ENCODE assay signal across 37 cellular contexts in the genomic region with DNA sequence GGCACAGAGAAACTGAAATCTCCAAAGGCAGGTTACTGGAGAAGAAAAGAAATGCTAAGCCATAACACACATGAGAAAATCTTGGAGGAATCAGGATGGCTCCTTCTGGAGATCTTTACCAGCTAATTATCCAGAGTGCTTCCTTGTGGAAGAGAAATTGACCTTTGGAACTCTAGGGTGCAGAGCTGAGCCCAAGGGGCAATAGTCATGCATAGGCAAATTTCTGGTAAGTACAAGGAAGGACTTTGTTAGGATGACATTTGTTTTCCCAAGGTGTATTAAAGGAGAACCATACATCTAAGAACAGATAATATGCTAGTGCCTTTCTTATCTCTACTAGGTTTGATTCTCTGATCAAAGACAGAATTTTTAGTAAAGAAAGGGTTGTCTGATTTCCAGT.
A peak's percentile ranks its signal among the peaks of the same experiment; 100 is the strongest.
DNase-seq lines count a peak whose midpoint lies in the region; ATAC-seq, FAIRE-seq and TF ChIP-seq lines count a peak whose summit lies in the region.
"Had no signal": no experiment of that assay in that cellular context is flagged by ENCODE, and none has a peak within 500 bp of the region (broad histone marks: within the 10 kb centered on the region; RNA-seq: fewer than 3 reads in every experiment).

No MANE protein-coding gene starts in this region.

- no peak overlapping the region for H3K18ac ChIP-seq in H1 (ENCODE audit: extremely low read depth, low read length)

- H2BK120ac ChIP-seq in H1 (replicated peaks; ENCODE audit: low read depth, low read length): no peak overlapping the region

- H2AFZ ChIP-seq in H1 (ENCODE audit: low read length): no peak overlapping the region

- H2BK12ac ChIP-seq in H1 (ENCODE audit: low read depth, low read length): no peak overlapping the region

- DNase-seq in H1 (ENCODE audit: low read depth in 1 of 2, low spot score in 2 of 2): no peak
- no peak for DNase-seq in left colon
- no peak for DNase-seq in mucosa of descending colon
- DNase-seq in small intestine: peak; percentile 44
- DNase-seq in stimulated activated naive CD4-positive, alpha-beta T cell (lab: John Stamatoyannopoulos, UW): no peak
- no peak for DNase-seq in naive thymus-derived CD4-positive, alpha-beta T cell
- no peak for DNase-seq in lower lobe of right lung
- DNase-seq: 8988T; ACHN; AML-193; BE2C; C1 segment of cervical spinal cord; Caco-2; Calu3; CD4-positive, alpha-beta memory T cell; CD4-positive, alpha-beta T cell; CD4-positive, CD25-positive, alpha-beta regulatory T cell; CD8-positive, alpha-beta memory T cell; CD8-positive, alpha-beta T cell; COR-L47; DMS 273 treated with DMSO at 0.1 percent for 48 hours; DMS153; DMS53; DMS79; DMS79 treated with DMSO at 0.1 percent for 48 hours; DND-41; EL had no signal

- CTCF ChIA-PET in H1 (lab: Charles Lee; ENCODE audit: partially characterized antibody): no interaction called here
- CTCF ChIA-PET in naive thymus-derived CD4-positive, alpha-beta T cell (lab: Charles Lee): no interaction called here

- no peak for TF ChIP-seq EP300 in H1 (IDR thresholded peaks at IDR 0.05; ENCODE audit: borderline replicate concordance in 1 of 2, low read depth in 2 of 2, low read length in 2 of 2)

- H3K79me2 ChIP-seq in H1 (ENCODE audit: control insufficient read depth in 1 of 2, insufficient read depth in 2 of 2, low read length in 2 of 2): no peaks in the 10 kb centered on the region

- TF ChIP-seq POLR2A in H1 (IDR thresholded peaks at IDR 0.05; ENCODE audit: control extremely low read depth in 1 of 2, low read depth in 2 of 2, low read length in 2 of 2): no peak

- H3K9me3 ChIP-seq in H1 (ENCODE audit: insufficient read depth in 2 of 2, low read depth in 1 of 2, low read length in 1 of 2) (no peaks in the 10 kb centered on the region), mucosa of descending colon (no peaks in the 10 kb centered on the region), small intestine (ENCODE audit: control insufficient read depth, low read depth) (no peaks in the 10 kb centered on the region), lower lobe of right lung (no peaks in the 10 kb centered on the region)
- no peaks in the 10 kb centered on the region for H3K9me3 ChIP-seq in naive thymus-derived CD4-positive, alpha-beta T cell (ENCODE audit: control insufficient read depth in 2 of 3, low read length in 3 of 3)
- H3K9me3 ChIP-seq: A549; BE2C; BLaER1; BLaER1 treated with 17β-estradiol and CSF1 and Interleukin-3, amounts not matched to agents 10 nM and 100 nM; Caco-2 had no signal

- H4K91ac ChIP-seq in H1 (replicated peaks; ENCODE audit: insufficient read length, low read length): no peak overlapping the region

- H4K5ac ChIP-seq in H1 (ENCODE audit: insufficient read length, low read depth, low read length): no peak overlapping the region

- peaks cover 0 to 5% (median 3%) of the 10 kb centered on the region in 11 donors for H3K9me3 Mint-ChIP-seq in naive thymus-derived CD4-positive, alpha-beta T cell
- H3K9me3 Mint-ChIP-seq: CD4-positive, alpha-beta T cell had no signal

- H3K23me2 ChIP-seq in H1 (ENCODE audit: low read depth, low read length): no peaks in the 10 kb centered on the region; the same call in 1 of the 2 replicates

- H4K8ac ChIP-seq in H1 (ENCODE audit: extremely low read depth, insufficient read depth, low read length): no peak overlapping the region

- H3K27ac ChIP-seq in H1 (ENCODE audit: low read depth, low read length) (no peak overlapping the region), small intestine (ENCODE audit: low read depth in 1 of 2, low read length in 1 of 2) (no peak overlapping the region), lower lobe of right lung (no peak overlapping the region)
- no peak overlapping the region for H3K27ac ChIP-seq in naive thymus-derived CD4-positive, alpha-beta T cell (ENCODE audit: low read depth, low read length)
- H3K27ac ChIP-seq: 22Rv1; A549; BLaER1; BLaER1 treated with 17β-estradiol and CSF1 and Interleukin-3, amounts not matched to agents 10 nM and 100 nM; C4-2B had no signal

- H3K27me3 ChIP-seq in H1 (replicated peaks in 1 of 4; ENCODE audit: control insufficient read depth in 3 of 4, extremely low read depth in 1 of 4, insufficient read depth in 3 of 4, low read length in 3 of 4) (no peaks in the 10 kb centered on the region), small intestine (ENCODE audit: control insufficient read depth in 2 of 2, insufficient read depth in 2 of 2, low read length in 2 of 2) (no peaks in the 10 kb centered on the region), lower lobe of right lung (ENCODE audit: low read depth) (no peaks in the 10 kb centered on the region)
- no peaks in the 10 kb centered on the region for H3K27me3 ChIP-seq in naive thymus-derived CD4-positive, alpha-beta T cell (ENCODE audit: control insufficient read depth in 2 of 2, insufficient read depth in 2 of 2, low read length in 2 of 2)
- H3K27me3 ChIP-seq: BE2C; BLaER1; BLaER1 treated with 17β-estradiol and CSF1 and Interleukin-3, amounts not matched to agents 10 nM and 100 nM had no signal

- H3K36me3 ChIP-seq in H1 (ENCODE audit: control insufficient read depth in 2 of 4, insufficient read depth in 4 of 4, low read length in 3 of 4): no peaks in the 10 kb centered on the region
- no peaks in the 10 kb centered on the region for H3K36me3 ChIP-seq in mucosa of descending colon (ENCODE audit: low read depth)
- H3K36me3 ChIP-seq in small intestine (ENCODE audit: control insufficient read depth in 2 of 2, insufficient read depth in 2 of 2, low read length in 2 of 2): no peaks in the 10 kb centered on the region
- no peaks in the 10 kb centered on the region for H3K36me3 ChIP-seq in naive thymus-derived CD4-positive, alpha-beta T cell (ENCODE audit: control insufficient read depth in 2 of 3, insufficient read depth in 3 of 3, low read length in 3 of 3)
- no peaks in the 10 kb centered on the region for H3K36me3 ChIP-seq in lower lobe of right lung
- H3K36me3 ChIP-seq: BE2C; BLaER1; BLaER1 treated with 17β-estradiol and CSF1 and Interleukin-3, amounts not matched to agents 10 nM and 100 nM had no signal

- H3K27me3 Mint-ChIP-seq in naive thymus-derived CD4-positive, alpha-beta T cell: peaks cover 0 to 7% (median 1%) of the 10 kb centered on the region in 5 donors
- H3K27me3 Mint-ChIP-seq: B cell; CD4-positive, alpha-beta T cell; CD4-positive, CD25-positive, alpha-beta regulatory T cell had no signal

- no peak overlapping the region for H3K9ac ChIP-seq in H1 (replicated peaks in 1 of 4; ENCODE audit: extremely low read depth in 1 of 4, low read depth in 3 of 4, low read length in 3 of 4)
- H3K9ac ChIP-seq: BLaER1; BLaER1 treated with 17β-estradiol and CSF1 and Interleukin-3, amounts not matched to agents 10 nM and 100 nM had no signal

- H3K4me3 ChIP-seq in H1 (ENCODE audit: extremely low read depth in 1 of 4, insufficient read depth in 2 of 4, low read depth in 3 of 4, low read length in 4 of 4) (no peak overlapping the region), mucosa of descending colon (no peak overlapping the region), small intestine (ENCODE audit: low read depth in 1 of 2, low read length in 2 of 2) (no peak overlapping the region), lower lobe of right lung (no peak overlapping the region)
- no peak overlapping the region for H3K4me3 ChIP-seq in naive thymus-derived CD4-positive, alpha-beta T cell (ENCODE audit: low read length)
- H3K4me3 ChIP-seq: A549; BLaER1; BLaER1 treated with 17β-estradiol and CSF1 and Interleukin-3, amounts not matched to agents 10 nM and 100 nM had no signal

- no peak overlapping the region for H2BK5ac ChIP-seq in H1 (ENCODE audit: low read depth, low read length)

- H3K36me3 Mint-ChIP-seq in naive thymus-derived CD4-positive, alpha-beta T cell: no peaks in the 10 kb centered on the region
- H3K36me3 Mint-ChIP-seq: CD14-positive monocyte; CD4-positive, alpha-beta memory T cell; CD4-positive, CD25-positive, alpha-beta regulatory T cell; CD8-positive, alpha-beta memory T cell; CD8-positive, alpha-beta T cell had no signal

- ATAC-seq in left colon (peak; percentile 67), mucosa of descending colon (peak; percentile 60), lower lobe of right lung (no peak), GM21390 (IDR thresholded peaks at IDR 0.05; ENCODE audit: unreplicated experiment) (no peak)
- no peak for ATAC-seq in naive thymus-derived CD4-positive, alpha-beta T cell
- ATAC-seq: A549; CD8-positive, alpha-beta T cell had no signal

- H3K4me2 ChIP-seq in H1 (ENCODE audit: insufficient read depth in 1 of 2, low read depth in 2 of 2, low read length in 2 of 2): no peak overlapping the region
- H3K4me2 ChIP-seq: A549; BLaER1; BLaER1 treated with 17β-estradiol and CSF1 and Interleukin-3, amounts not matched to agents 10 nM and 100 nM had no signal

- TF ChIP-seq RAD21 in H1 (IDR thresholded peaks at IDR 0.05 in 1 of 2, conservative IDR thresholded peaks at IDR 0.05 in 1 of 2; ENCODE audit: low read depth in 2 of 2, low read length in 2 of 2): no peak

- H3K4ac ChIP-seq in H1 (replicated peaks; ENCODE audit: insufficient read length, low read depth, low read length): no peak overlapping the region

- H3K4me1 ChIP-seq in H1 (replicated peaks in 1 of 4; ENCODE audit: control insufficient read depth in 3 of 4, insufficient read depth in 4 of 4, low read length in 3 of 4): no peaks in the 10 kb centered on the region
- no peaks in the 10 kb centered on the region for H3K4me1 ChIP-seq in mucosa of descending colon (ENCODE audit: low read depth)
- H3K4me1 ChIP-seq in small intestine (ENCODE audit: control insufficient read depth in 2 of 2, insufficient read depth in 1 of 2, low read depth in 1 of 2, low read length in 1 of 2): peaks cover 0 to 3% of the 10 kb centered on the region in 2 donors
- H3K4me1 ChIP-seq in naive thymus-derived CD4-positive, alpha-beta T cell (ENCODE audit: control insufficient read depth in 2 of 2, insufficient read depth in 2 of 2, low read length in 2 of 2): no peaks in the 10 kb centered on the region
- no peaks in the 10 kb centered on the region for H3K4me1 ChIP-seq in lower lobe of right lung
- H3K4me1 ChIP-seq: A549; BLaER1; BLaER1 treated with 17β-estradiol and CSF1 and Interleukin-3, amounts not matched to agents 10 nM and 100 nM; Caco-2 had no signal

- peak; percentile 13 for FAIRE-seq in H1 (lab: Jason Lieb, UNC)
- FAIRE-seq in small intestine (lab: Jason Lieb, UNC): no peak
- FAIRE-seq: A204.1, A549, D721Med had no signal

- no peak overlapping the region for H3K4me3 Mint-ChIP-seq in naive thymus-derived CD4-positive, alpha-beta T cell
- H3K4me3 Mint-ChIP-seq: B cell; CD14-positive monocyte; CD4-positive, alpha-beta memory T cell; CD4-positive, alpha-beta T cell; CD4-positive, CD25-positive, alpha-beta regulatory T cell; CD8-positive, alpha-beta memory T cell; CD8-positive, alpha-beta T cell had no signal

- no peaks in the 10 kb centered on the region for H3K4me1 Mint-ChIP-seq in naive thymus-derived CD4-positive, alpha-beta T cell
- H3K4me1 Mint-ChIP-seq: B cell; CD14-positive monocyte; CD4-positive, alpha-beta memory T cell; CD4-positive, CD25-positive, alpha-beta regulatory T cell; CD8-positive, alpha-beta memory T cell had no signal

- no peak overlapping the region for H3K23ac ChIP-seq in H1 (ENCODE audit: insufficient read length)

- TF ChIP-seq CTCF in H1 (IDR thresholded peaks at IDR 0.05; ENCODE audit: control extremely low read depth in 1 of 3, insufficient read depth in 1 of 3, low read depth in 1 of 3, low read length in 3 of 3): no peak
- no peak for TF ChIP-seq CTCF in mucosa of descending colon (IDR thresholded peaks at IDR 0.05)
- TF ChIP-seq CTCF in lower lobe of right lung (IDR thresholded peaks at IDR 0.05): no peak

- no peaks in the 10 kb centered on the region for H4K20me1 ChIP-seq in H1 (replicated peaks in 1 of 2; ENCODE audit: control insufficient read depth in 1 of 2, insufficient read depth in 2 of 2, low read length in 2 of 2)
- H4K20me1 ChIP-seq: BLaER1; BLaER1 treated with 17β-estradiol and CSF1 and Interleukin-3, amounts not matched to agents 10 nM and 100 nM had no signal

- POLR2A ChIA-PET in H1 (lab: Charles Lee; ENCODE audit: partially characterized antibody): no interaction called here
- POLR2A ChIA-PET in naive thymus-derived CD4-positive, alpha-beta T cell (lab: Charles Lee): no interaction called here

- no peak overlapping the region for H3K27ac Mint-ChIP-seq in naive thymus-derived CD4-positive, alpha-beta T cell
- H3K27ac Mint-ChIP-seq: B cell; CD14-positive monocyte; CD4-positive, alpha-beta memory T cell; CD4-positive, alpha-beta T cell; CD4-positive, CD25-positive, alpha-beta regulatory T cell; CD8-positive, alpha-beta memory T cell; CD8-positive, alpha-beta T cell had no signal

- no peak overlapping the region for H2BK20ac ChIP-seq in H1 (ENCODE audit: low read length)

- H2BK15ac ChIP-seq in H1 (ENCODE audit: low read length): no peak overlapping the region

- no peaks in the 10 kb centered on the region for H3K79me1 ChIP-seq in H1 (ENCODE audit: low read depth, low read length)

- no peak overlapping the region for H2AK5ac ChIP-seq in H1 (ENCODE audit: low read depth, low read length)

- no peak overlapping the region for H3K56ac ChIP-seq in H1 (replicated peaks; ENCODE audit: insufficient read length, low read depth, low read length)

- no peak overlapping the region for H3K14ac ChIP-seq in H1 (ENCODE audit: insufficient read length)

- intact Hi-C loops in left colon (cut with DNase I, micrococcal nuclease): no loop called here
- intact Hi-C loops in mucosa of descending colon (cut with DNase I, micrococcal nuclease): no loop called here
- intact Hi-C loops in naive thymus-derived CD4-positive, alpha-beta T cell (cut with micrococcal nuclease): no loop called here
- intact Hi-C loops in lower lobe of right lung (cut with DNase I): no loop called here

Comparison
In these comparisons a context has a peak if more than half of its experiments do, and no peak if none do; other contexts are left out.
1. ATAC-seq: peak in left colon (single experiment) and mucosa of descending colon (single experiment); none in naive thymus-derived CD4-positive, alpha-beta T cell (single experiment), lower lobe of right lung (0 of 2) and GM21390 (single experiment).